Comparison of ENCODE assay signal across 1 cellular context in genomic region chr1:209618756-209619420, GRCh38.
TF ChIP-seq lines count a peak whose summit lies in the region.

No MANE protein-coding gene starts in this region.

TF ChIP-seq in HepG2, 621 proteins besides CTCF, POLR2A, EP300 and RAD21:
- no peak for TF ChIP-seq ZNF333 (CRISPR knock-in tag; IDR thresholded peaks at IDR 0.05; ENCODE audit: borderline replicate concordance)
- TF ChIP-seq TERF1 (CRISPR knock-in tag; IDR thresholded peaks at IDR 0.05): no peak
- no peak for TF ChIP-seq E2F2 (CRISPR knock-in tag; IDR thresholded peaks at IDR 0.05; ENCODE audit: borderline replicate concordance)
- no peak for TF ChIP-seq HOXA9 (CRISPR knock-in tag; IDR thresholded peaks at IDR 0.05; ENCODE audit: borderline replicate concordance)
- TF ChIP-seq HOXA5 (CRISPR knock-in tag; IDR thresholded peaks at IDR 0.05): no peak
- TF ChIP-seq, protein P1, sequence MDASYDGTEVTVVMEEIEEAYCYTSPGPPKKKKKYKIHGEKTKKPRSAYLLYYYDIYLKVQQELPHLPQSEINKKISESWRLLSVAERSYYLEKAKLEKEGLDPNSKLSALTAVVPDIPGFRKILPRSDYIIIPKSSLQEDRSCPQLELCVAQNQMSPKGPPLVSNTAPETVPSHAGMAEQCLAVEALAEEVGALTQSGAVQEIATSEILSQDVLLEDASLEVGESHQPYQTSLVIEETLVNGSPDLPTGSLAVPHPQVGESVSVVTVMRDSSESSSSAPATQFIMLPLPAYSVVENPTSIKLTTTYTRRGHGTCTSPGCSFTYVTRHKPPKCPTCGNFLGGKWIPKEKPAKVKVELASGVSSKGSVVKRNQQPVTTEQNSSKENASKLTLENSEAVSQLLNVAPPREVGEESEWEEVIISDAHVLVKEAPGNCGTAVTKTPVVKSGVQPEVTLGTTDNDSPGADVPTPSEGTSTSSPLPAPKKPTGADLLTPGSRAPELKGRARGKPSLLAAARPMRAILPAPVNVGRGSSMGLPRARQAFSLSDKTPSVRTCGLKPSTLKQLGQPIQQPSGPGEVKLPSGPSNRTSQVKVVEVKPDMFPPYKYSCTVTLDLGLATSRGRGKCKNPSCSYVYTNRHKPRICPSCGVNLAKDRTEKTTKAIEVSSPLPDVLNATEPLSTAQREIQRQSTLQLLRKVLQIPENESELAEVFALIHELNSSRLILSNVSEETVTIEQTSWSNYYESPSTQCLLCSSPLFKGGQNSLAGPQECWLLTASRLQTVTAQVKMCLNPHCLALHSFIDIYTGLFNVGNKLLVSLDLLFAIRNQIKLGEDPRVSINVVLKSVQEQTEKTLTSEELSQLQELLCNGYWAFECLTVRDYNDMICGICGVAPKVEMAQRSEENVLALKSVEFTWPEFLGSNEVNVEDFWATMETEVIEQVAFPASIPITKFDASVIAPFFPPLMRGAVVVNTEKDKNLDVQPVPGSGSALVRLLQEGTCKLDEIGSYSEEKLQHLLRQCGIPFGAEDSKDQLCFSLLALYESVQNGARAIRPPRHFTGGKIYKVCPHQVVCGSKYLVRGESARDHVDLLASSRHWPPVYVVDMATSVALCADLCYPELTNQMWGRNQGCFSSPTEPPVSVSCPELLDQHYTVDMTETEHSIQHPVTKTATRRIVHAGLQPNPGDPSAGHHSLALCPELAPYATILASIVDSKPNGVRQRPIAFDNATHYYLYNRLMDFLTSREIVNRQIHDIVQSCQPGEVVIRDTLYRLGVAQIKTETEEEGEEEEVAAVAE (CRISPR knock-in tag; IDR thresholded peaks at IDR 0.05; ENCODE audit: borderline replicate concordance): no peak
- no peak for TF ChIP-seq ZNF383 (CRISPR knock-in tag; IDR thresholded peaks at IDR 0.05; ENCODE audit: borderline replicate concordance)
- TF ChIP-seq RXRB (CRISPR knock-in tag; IDR thresholded peaks at IDR 0.05; ENCODE audit: borderline replicate concordance): no peak
